In the genomic region with DNA sequence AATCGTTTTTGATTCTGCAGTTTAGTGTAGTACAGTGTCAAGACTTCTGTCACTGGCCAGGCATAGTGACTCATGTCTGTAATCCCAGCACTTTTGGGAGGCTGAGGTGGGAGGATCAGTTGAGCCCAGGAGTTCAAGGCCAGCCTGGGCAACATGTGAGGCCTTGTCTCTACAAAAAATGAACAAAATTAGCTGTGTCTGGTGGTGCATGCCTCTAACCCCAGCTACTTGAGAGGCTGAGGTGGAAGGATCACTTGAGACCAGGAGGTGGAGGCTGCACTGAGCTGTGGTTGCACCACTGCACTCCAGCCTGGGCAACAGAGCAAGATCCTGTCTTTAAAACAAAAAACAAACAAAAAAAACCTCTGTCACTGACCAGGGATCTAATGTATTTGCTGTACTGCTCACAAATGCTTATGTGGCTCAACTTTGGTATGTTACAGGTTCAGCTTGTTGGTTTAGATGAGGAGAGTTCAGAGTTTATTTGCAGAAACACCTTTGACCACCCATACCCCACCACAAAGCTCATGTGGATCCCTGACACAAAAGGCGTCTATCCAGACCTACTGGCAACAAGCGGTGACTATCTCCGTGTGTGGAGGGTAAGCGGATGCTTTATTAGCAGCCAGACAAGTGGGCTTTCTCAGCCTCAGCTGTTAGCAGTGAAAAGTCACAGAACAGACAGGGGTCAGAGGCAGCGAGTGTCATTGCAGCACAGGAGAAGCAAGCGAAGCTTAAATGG, we compare ENCODE assay signal across 1 cellular context.
TF ChIP-seq lines count a peak whose summit lies in the region.

No MANE protein-coding gene starts in this region.

TF ChIP-seq in HepG2, 621 proteins besides CTCF, POLR2A, EP300 and RAD21 (continued from another document and continues in another):
- TF ChIP-seq PCBP1 (IDR thresholded peaks at IDR 0.05; ENCODE audit: borderline replicate concordance, low read depth, low read length) (no peak), ZNF589 (CRISPR knock-in tag; conservative IDR thresholded peaks at IDR 0.05) (no peak; the same call in 1 of the 2 replicates), ZBTB7B (CRISPR knock-in tag; IDR thresholded peaks at IDR 0.05) (peak; percentile 99), NFE2L1 (CRISPR knock-in tag; IDR thresholded peaks at IDR 0.05; ENCODE audit: borderline replicate concordance) (no peak), SIX1 (CRISPR knock-in tag; IDR thresholded peaks at IDR 0.05; ENCODE audit: borderline replicate concordance) (peak; percentile 81), GATA4 (IDR thresholded peaks at IDR 0.05; ENCODE audit: borderline replicate concordance, low read depth) (peak; percentile 66; the same call in 1 of the 2 replicates), ZNF230 (CRISPR knock-in tag; IDR thresholded peaks at IDR 0.05) (0 out of 2 replicates have a peak, but pooled peaks have one; percentile 88), SIN3A (IDR thresholded peaks at IDR 0.05; ENCODE audit: borderline replicate concordance, low read depth, low read length) (peak; percentile 58; the same call in 1 of the 2 replicates), FOSL2 (CRISPR knock-in tag; IDR thresholded peaks at IDR 0.05) (peak; percentile 66), MLLT10 (CRISPR knock-in tag; IDR thresholded peaks at IDR 0.05) (no peak), NR2F2 (IDR thresholded peaks at IDR 0.05; ENCODE audit: borderline replicate concordance, low read depth) (peak; percentile 73), ZMYM4 (CRISPR knock-in tag; IDR thresholded peaks at IDR 0.05) (peak; percentile 89), HNRNPK (IDR thresholded peaks at IDR 0.05; ENCODE audit: low read depth, low read length, poor library complexity, severe bottlenecking) (no peak), ZNF382 (CRISPR knock-in tag; IDR thresholded peaks at IDR 0.05; ENCODE audit: borderline replicate concordance) (no peak), ZNF335 (CRISPR knock-in tag; IDR thresholded peaks at IDR 0.05) (peak; percentile 63; the same call in 1 of the 2 replicates), ZMAT3 (CRISPR knock-in tag; conservative IDR thresholded peaks at IDR 0.05) (no peak), ZNF572 (CRISPR knock-in tag; IDR thresholded peaks at IDR 0.05) (peak; percentile 100), FOSL1 (CRISPR knock-in tag; IDR thresholded peaks at IDR 0.05; ENCODE audit: borderline replicate concordance) (no peak), ZNF282 (IDR thresholded peaks at IDR 0.05; ENCODE audit: partially characterized antibody) (no peak), ARID2 (CRISPR knock-in tag; IDR thresholded peaks at IDR 0.05; ENCODE audit: borderline replicate concordance) (no peak), IRF2 (CRISPR knock-in tag; IDR thresholded peaks at IDR 0.05) (peak; percentile 82; the same call in 1 of the 2 replicates), HNRNPLL (IDR thresholded peaks at IDR 0.05; ENCODE audit: low read depth, low read length, poor library complexity, severe bottlenecking) (no peak), HOXA9 (CRISPR knock-in tag; IDR thresholded peaks at IDR 0.05; ENCODE audit: borderline replicate concordance) (0 out of 2 replicates have a peak, but pooled peaks have one; percentile 50), ZKSCAN8 (CRISPR knock-in tag; IDR thresholded peaks at IDR 0.05; ENCODE audit: borderline replicate concordance) (peak; percentile 80; the same call in 1 of the 2 replicates), SNAI1 (CRISPR knock-in tag; IDR thresholded peaks at IDR 0.05; ENCODE audit: borderline replicate concordance) (peak; percentile 90; the same call in 1 of the 2 replicates), RBM22 (optimal IDR thresholded peaks at IDR 0.05; ENCODE audit: low read length) (no peak), ZNF777 (CRISPR knock-in tag; IDR thresholded peaks at IDR 0.05) (0 out of 2 replicates have a peak, but pooled peaks have one; percentile 18), DPF2 (CRISPR knock-in tag; IDR thresholded peaks at IDR 0.05; ENCODE audit: borderline replicate concordance, low read depth) (peak; percentile 85), RORA (CRISPR knock-in tag; IDR thresholded peaks at IDR 0.05) (no peak)
- TF ChIP-seq, protein P1, sequence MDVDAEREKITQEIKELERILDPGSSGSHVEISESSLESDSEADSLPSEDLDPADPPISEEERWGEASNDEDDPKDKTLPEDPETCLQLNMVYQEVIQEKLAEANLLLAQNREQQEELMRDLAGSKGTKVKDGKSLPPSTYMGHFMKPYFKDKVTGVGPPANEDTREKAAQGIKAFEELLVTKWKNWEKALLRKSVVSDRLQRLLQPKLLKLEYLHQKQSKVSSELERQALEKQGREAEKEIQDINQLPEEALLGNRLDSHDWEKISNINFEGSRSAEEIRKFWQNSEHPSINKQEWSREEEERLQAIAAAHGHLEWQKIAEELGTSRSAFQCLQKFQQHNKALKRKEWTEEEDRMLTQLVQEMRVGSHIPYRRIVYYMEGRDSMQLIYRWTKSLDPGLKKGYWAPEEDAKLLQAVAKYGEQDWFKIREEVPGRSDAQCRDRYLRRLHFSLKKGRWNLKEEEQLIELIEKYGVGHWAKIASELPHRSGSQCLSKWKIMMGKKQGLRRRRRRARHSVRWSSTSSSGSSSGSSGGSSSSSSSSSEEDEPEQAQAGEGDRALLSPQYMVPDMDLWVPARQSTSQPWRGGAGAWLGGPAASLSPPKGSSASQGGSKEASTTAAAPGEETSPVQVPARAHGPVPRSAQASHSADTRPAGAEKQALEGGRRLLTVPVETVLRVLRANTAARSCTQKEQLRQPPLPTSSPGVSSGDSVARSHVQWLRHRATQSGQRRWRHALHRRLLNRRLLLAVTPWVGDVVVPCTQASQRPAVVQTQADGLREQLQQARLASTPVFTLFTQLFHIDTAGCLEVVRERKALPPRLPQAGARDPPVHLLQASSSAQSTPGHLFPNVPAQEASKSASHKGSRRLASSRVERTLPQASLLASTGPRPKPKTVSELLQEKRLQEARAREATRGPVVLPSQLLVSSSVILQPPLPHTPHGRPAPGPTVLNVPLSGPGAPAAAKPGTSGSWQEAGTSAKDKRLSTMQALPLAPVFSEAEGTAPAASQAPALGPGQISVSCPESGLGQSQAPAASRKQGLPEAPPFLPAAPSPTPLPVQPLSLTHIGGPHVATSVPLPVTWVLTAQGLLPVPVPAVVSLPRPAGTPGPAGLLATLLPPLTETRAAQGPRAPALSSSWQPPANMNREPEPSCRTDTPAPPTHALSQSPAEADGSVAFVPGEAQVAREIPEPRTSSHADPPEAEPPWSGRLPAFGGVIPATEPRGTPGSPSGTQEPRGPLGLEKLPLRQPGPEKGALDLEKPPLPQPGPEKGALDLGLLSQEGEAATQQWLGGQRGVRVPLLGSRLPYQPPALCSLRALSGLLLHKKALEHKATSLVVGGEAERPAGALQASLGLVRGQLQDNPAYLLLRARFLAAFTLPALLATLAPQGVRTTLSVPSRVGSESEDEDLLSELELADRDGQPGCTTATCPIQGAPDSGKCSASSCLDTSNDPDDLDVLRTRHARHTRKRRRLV (CRISPR knock-in tag; IDR thresholded peaks at IDR 0.05) = peak; percentile 56; the same call in 1 of the 2 replicates
- TF ChIP-seq, protein P2, sequence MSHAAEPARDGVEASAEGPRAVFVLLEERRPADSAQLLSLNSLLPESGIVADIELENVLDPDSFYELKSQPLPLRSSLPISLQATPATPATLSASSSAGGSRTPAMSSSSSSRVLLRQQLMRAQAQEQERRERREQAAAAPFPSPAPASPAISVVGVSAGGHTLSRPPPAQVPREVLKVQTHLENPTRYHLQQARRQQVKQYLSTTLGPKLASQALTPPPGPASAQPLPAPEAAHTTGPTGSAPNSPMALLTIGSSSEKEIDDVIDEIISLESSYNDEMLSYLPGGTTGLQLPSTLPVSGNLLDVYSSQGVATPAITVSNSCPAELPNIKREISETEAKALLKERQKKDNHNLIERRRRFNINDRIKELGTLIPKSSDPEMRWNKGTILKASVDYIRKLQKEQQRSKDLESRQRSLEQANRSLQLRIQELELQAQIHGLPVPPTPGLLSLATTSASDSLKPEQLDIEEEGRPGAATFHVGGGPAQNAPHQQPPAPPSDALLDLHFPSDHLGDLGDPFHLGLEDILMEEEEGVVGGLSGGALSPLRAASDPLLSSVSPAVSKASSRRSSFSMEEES (CRISPR knock-in tag; IDR thresholded peaks at IDR 0.05) = peak; percentile 75
- TF ChIP-seq, protein P3, sequence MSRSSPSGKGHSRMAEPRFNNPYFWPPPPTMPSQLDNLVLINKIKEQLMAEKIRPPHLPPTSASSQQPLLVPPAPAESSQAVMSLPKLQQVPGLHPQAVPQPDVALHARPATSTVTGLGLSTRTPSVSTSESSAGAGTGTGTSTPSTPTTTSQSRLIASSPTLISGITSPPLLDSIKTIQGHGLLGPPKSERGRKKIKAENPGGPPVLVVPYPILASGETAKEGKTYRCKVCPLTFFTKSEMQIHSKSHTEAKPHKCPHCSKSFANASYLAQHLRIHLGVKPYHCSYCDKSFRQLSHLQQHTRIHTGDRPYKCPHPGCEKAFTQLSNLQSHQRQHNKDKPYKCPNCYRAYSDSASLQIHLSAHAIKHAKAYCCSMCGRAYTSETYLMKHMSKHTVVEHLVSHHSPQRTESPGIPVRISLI (CRISPR knock-in tag; IDR thresholded peaks at IDR 0.05; ENCODE audit: borderline replicate concordance) = peak; percentile 98
- TF ChIP-seq, protein P4, sequence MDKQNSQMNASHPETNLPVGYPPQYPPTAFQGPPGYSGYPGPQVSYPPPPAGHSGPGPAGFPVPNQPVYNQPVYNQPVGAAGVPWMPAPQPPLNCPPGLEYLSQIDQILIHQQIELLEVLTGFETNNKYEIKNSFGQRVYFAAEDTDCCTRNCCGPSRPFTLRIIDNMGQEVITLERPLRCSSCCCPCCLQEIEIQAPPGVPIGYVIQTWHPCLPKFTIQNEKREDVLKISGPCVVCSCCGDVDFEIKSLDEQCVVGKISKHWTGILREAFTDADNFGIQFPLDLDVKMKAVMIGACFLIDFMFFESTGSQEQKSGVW (CRISPR knock-in tag; IDR thresholded peaks at IDR 0.05; ENCODE audit: borderline replicate concordance) = no peak
- TF ChIP-seq, protein P5, sequence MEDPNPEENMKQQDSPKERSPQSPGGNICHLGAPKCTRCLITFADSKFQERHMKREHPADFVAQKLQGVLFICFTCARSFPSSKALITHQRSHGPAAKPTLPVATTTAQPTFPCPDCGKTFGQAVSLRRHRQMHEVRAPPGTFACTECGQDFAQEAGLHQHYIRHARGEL (CRISPR knock-in tag; IDR thresholded peaks at IDR 0.05) = 0 out of 2 replicates have a peak, but pooled peaks have one; percentile 66
- TF ChIP-seq, protein P6, sequence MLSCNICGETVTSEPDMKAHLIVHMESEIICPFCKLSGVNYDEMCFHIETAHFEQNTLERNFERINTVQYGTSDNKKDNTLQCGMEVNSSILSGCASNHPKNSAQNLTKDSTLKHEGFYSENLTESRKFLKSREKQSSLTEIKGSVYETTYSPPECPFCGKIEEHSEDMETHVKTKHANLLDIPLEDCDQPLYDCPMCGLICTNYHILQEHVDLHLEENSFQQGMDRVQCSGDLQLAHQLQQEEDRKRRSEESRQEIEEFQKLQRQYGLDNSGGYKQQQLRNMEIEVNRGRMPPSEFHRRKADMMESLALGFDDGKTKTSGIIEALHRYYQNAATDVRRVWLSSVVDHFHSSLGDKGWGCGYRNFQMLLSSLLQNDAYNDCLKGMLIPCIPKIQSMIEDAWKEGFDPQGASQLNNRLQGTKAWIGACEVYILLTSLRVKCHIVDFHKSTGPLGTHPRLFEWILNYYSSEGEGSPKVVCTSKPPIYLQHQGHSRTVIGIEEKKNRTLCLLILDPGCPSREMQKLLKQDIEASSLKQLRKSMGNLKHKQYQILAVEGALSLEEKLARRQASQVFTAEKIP (CRISPR knock-in tag; IDR thresholded peaks at IDR 0.05; ENCODE audit: borderline replicate concordance) = no peak
- TF ChIP-seq, protein P7, sequence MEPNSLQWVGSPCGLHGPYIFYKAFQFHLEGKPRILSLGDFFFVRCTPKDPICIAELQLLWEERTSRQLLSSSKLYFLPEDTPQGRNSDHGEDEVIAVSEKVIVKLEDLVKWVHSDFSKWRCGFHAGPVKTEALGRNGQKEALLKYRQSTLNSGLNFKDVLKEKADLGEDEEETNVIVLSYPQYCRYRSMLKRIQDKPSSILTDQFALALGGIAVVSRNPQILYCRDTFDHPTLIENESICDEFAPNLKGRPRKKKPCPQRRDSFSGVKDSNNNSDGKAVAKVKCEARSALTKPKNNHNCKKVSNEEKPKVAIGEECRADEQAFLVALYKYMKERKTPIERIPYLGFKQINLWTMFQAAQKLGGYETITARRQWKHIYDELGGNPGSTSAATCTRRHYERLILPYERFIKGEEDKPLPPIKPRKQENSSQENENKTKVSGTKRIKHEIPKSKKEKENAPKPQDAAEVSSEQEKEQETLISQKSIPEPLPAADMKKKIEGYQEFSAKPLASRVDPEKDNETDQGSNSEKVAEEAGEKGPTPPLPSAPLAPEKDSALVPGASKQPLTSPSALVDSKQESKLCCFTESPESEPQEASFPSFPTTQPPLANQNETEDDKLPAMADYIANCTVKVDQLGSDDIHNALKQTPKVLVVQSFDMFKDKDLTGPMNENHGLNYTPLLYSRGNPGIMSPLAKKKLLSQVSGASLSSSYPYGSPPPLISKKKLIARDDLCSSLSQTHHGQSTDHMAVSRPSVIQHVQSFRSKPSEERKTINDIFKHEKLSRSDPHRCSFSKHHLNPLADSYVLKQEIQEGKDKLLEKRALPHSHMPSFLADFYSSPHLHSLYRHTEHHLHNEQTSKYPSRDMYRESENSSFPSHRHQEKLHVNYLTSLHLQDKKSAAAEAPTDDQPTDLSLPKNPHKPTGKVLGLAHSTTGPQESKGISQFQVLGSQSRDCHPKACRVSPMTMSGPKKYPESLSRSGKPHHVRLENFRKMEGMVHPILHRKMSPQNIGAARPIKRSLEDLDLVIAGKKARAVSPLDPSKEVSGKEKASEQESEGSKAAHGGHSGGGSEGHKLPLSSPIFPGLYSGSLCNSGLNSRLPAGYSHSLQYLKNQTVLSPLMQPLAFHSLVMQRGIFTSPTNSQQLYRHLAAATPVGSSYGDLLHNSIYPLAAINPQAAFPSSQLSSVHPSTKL (CRISPR knock-in tag; IDR thresholded peaks at IDR 0.05) = peak; percentile 87
- TF ChIP-seq, protein P8, sequence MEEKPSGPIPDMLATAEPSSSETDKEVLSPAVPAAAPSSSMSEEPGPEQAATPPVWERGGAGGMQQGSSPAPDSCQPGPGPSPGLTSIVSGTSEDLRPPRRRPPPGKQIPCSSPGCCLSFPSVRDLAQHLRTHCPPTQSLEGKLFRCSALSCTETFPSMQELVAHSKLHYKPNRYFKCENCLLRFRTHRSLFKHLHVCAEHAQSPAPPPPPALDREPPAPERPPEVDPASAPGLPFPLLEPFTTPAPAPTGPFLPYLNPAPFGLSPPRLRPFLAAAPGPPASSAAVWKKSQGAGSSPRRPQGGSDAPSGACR (CRISPR knock-in tag; IDR thresholded peaks at IDR 0.05) = peak; percentile 92; the same call in 1 of the 2 replicates
